ENCODE assay signal across 8 cellular contexts in the genomic region with DNA sequence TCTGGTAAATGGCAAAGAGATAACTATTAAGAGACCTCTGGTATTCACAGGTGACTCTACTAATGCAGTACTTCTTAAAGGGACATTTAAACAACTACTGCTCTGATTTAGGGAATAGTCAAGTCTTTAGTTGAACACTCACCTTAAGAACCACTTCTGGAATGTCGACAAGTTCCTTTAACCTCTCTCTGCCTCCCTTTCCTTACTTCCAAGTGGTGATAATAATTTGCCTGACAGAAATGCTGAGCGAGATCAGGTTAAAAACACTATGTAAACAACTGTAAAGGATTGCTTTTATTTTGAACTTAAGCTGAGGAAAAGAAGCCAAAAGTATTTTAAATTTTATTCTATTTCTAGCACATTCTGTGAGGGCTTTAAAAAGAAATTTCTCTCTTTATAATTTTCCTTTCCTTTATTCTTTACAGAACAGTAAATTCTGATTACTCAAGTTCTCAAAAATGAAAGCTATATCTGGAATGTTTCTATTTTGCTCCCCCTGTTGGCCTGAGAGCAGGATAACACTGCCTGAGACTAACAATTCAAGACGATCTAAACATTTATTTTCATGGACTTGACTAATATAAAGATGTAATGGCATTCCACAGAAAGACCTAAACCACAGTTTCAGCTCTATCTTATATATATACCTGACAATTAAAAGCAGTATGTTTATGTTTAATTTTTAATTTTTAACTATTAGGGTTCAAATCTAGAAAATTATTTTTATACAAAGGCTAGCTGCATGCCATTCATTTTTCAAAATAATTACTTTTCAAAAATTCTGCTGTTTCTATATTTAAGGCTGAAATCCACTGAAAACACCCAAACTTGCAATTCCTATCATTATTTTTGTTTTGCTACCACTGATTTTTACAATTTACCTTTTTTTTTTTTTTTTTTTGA. TPM values are rescaled to one million over a fixed set of nuclear protein-coding genes. Genes with fewer than 3 reads are reported as not detected.
DNase-seq lines count a peak whose midpoint lies in the region; ATAC-seq and TF ChIP-seq lines count a peak whose summit lies in the region.

No MANE protein-coding gene starts in this region.

- intact Hi-C loops in esophagus squamous epithelium (cut with DNase I), result no loop called here

- peaks cover 19% of the 10 kb centered on the region for H3K4me1 Mint-ChIP-seq in activated T-cell treated with anti-CD3 and anti-CD28 coated beads, Interleukin-2, amount 50 U/mL, for 4 hours (ENCODE audit: low read depth)

- H3K36me3 ChIP-seq in SK-N-SH (replicated peaks in 1 of 2; ENCODE audit: control insufficient read depth in 1 of 2, insufficient read depth in 2 of 2, low read length in 1 of 2) (peaks cover 24 to 43% of the 10 kb centered on the region in 2 experiments), esophagus squamous epithelium (peaks cover 8 to 45% (median 11%) of the 10 kb centered on the region in 3 donors), neural cell (ENCODE audit: insufficient read depth, low read length) (no peaks in the 10 kb centered on the region)

- CTCF ChIA-PET in SK-N-SH (lab: Yijun Ruan, JAX), result interaction anchor here (0.6 to 7.3 kb wide), 50 partner anchors 9 to 423 kb away, joined by 3 to 148 read pairs (median 4); partner anchors contain the start of genes CLIP1 and ZCCHC8

- H4K20me1 ChIP-seq in SK-N-SH (ENCODE audit: insufficient read depth) (no peaks in the 10 kb centered on the region), neural cell (ENCODE audit: insufficient read depth) (no peaks in the 10 kb centered on the region)

- H3K79me2 ChIP-seq in SK-N-SH (ENCODE audit: insufficient read depth) (no peaks in the 10 kb centered on the region), neural cell (replicated peaks; ENCODE audit: insufficient read depth, low read length) (no peaks in the 10 kb centered on the region)

- H3K9me2 ChIP-seq in SK-N-SH (no peaks in the 10 kb centered on the region), neural cell (ENCODE audit: insufficient read depth, low read length) (no peaks in the 10 kb centered on the region)

- H3K9me3 Mint-ChIP-seq in activated T-cell treated with anti-CD3 and anti-CD28 coated beads, Interleukin-2, amount 50 U/mL, for 4 hours, result no peaks in the 10 kb centered on the region

- ATAC-seq in activated T-cell treated with anti-CD3 and anti-CD28 coated beads, Interleukin-2, amount 50 U/mL, for 4 hours, result peak; percentile 31 to 47
- no peak for ATAC-seq in GM21786 (IDR thresholded peaks at IDR 0.05; ENCODE audit: unreplicated experiment)

- H3K4me2 ChIP-seq in SK-N-SH, result peak overlapping the region; percentile 25; the same call in 1 of the 2 replicates
- H3K4me2 ChIP-seq in neural cell (ENCODE audit: low read length), result no peak overlapping the region

- POLR2A ChIA-PET in SK-N-SH (lab: Yijun Ruan, JAX), result interaction anchor here (0.6 to 1.2 kb wide), 3 partner anchors 29 to 186 kb away, joined by 3 read pairs; partner anchors contain the start of gene ZCCHC8

- peak overlapping the region; percentile 44 to 71 for H3K27ac ChIP-seq in SK-N-SH (ENCODE audit: low read depth in 2 of 2, low read length in 1 of 2)
- peak overlapping the region; percentile 71 to 83 (median 76) for H3K27ac ChIP-seq in esophagus squamous epithelium
- no peak overlapping the region for H3K27ac ChIP-seq in neural cell (ENCODE audit: low read length)

- H3K36me3 Mint-ChIP-seq in activated T-cell treated with anti-CD3 and anti-CD28 coated beads, Interleukin-2, amount 50 U/mL, for 4 hours (ENCODE audit: insufficient read depth), result peaks cover 30% of the 10 kb centered on the region

- H3K27me3 Mint-ChIP-seq in activated T-cell treated with anti-CD3 and anti-CD28 coated beads, Interleukin-2, amount 50 U/mL, for 4 hours (ENCODE audit: low read depth), result no peaks in the 10 kb centered on the region

- no peak for TF ChIP-seq POLR2A in esophagus squamous epithelium (IDR thresholded peaks at IDR 0.05)

- H3K9me3 ChIP-seq in SK-N-SH (no peaks in the 10 kb centered on the region), esophagus squamous epithelium (no peaks in the 10 kb centered on the region), neural cell (ENCODE audit: low read length) (no peaks in the 10 kb centered on the region)

- H3K27me3 ChIP-seq in SK-N-SH (ENCODE audit: insufficient read depth) (no peaks in the 10 kb centered on the region), esophagus squamous epithelium (no peaks in the 10 kb centered on the region), neural cell (ENCODE audit: insufficient read depth, low read depth, low read length) (no peaks in the 10 kb centered on the region)

- peak; percentile 90 for TF ChIP-seq CTCF in SK-N-SH (IDR thresholded peaks at IDR 0.05)
- peak; percentile 24 to 90 (median 78) for TF ChIP-seq CTCF in esophagus squamous epithelium (IDR thresholded peaks at IDR 0.05)
- TF ChIP-seq CTCF in neural cell (IDR thresholded peaks at IDR 0.05; ENCODE audit: poor library complexity, severe bottlenecking), result peak; percentile 77

- no peak overlapping the region for H3K4me3 Mint-ChIP-seq in activated T-cell treated with anti-CD3 and anti-CD28 coated beads, Interleukin-2, amount 50 U/mL, for 4 hours

- 43% methylated on average over 3 of the region's 3 CpGs for WGBS in SK-N-SH (ENCODE audit: low lambda C conversion rate)
- 37 to 39% methylated on average over 3 of the region's 3 CpGs for WGBS in esophagus squamous epithelium, 2 donors

- H3K9ac ChIP-seq in SK-N-SH (peak overlapping the region; percentile 11; the same call in 1 of the 2 replicates), neural cell (ENCODE audit: low read length) (no peak overlapping the region)

- H3F3A ChIP-seq in SK-N-SH (replicated peaks; ENCODE audit: insufficient read depth), result peaks cover 30% of the 10 kb centered on the region
- no peaks in the 10 kb centered on the region for H3F3A ChIP-seq in neural cell (ENCODE audit: insufficient read depth, low read length, poor library complexity, severe bottlenecking)

- TF ChIP-seq EP300 in SK-N-SH (IDR thresholded peaks at IDR 0.05; ENCODE audit: borderline replicate concordance in 1 of 2, low read depth in 1 of 2, low read length in 1 of 2) (no peak), neural cell (conservative IDR thresholded peaks at IDR 0.05; ENCODE audit: poor library complexity, severe bottlenecking) (no peak)

- no peak overlapping the region for H2AFZ ChIP-seq in SK-N-SH (ENCODE audit: low read depth)
- no peak overlapping the region for H2AFZ ChIP-seq in neural cell (ENCODE audit: low read depth, low read length)

- peak; percentile 75 for TF ChIP-seq RAD21 in SK-N-SH (IDR thresholded peaks at IDR 0.05; ENCODE audit: low read length)
- TF ChIP-seq RAD21 in neural cell (conservative IDR thresholded peaks at IDR 0.05), result peak; percentile 69

- peaks cover 0 to 4% of the 10 kb centered on the region in 2 experiments; a peak in 1 of 4 replicates for H3K4me1 ChIP-seq in SK-N-SH (ENCODE audit: control insufficient read depth in 1 of 2, insufficient read depth in 2 of 2, low read depth in 1 of 2, low read length in 1 of 2)
- peaks cover 4 to 34% (median 4%) of the 10 kb centered on the region in 3 donors for H3K4me1 ChIP-seq in esophagus squamous epithelium

- DNase-seq in activated T-cell treated with anti-CD3 and anti-CD28 coated beads, Interleukin-2, amount 50 U/mL, for 4 hours, result no peak
- DNase-seq in activated T-cell treated with anti-CD3 and anti-CD28 coated beads for 4 hours (no peak), NCI-H1092 (lab: John Stamatoyannopoulos, UW) (peak; percentile 0), SK-N-SH (peak; percentile 58), esophagus squamous epithelium (lab: John Stamatoyannopoulos, UW) (no peak), GOT3 (lab: John Stamatoyannopoulos, UW) (no peak)

- H3K4me3 ChIP-seq in SK-N-SH (ENCODE audit: low read depth in 2 of 2, low read length in 1 of 2), result no peak overlapping the region; a peak in 1 of 4 replicates
- H3K4me3 ChIP-seq in esophagus squamous epithelium, result no peak overlapping the region
- H3K4me3 ChIP-seq in neural cell (ENCODE audit: low read length), result no peak overlapping the region

TF ChIP-seq in SK-N-SH, 30 proteins besides CTCF, POLR2A, EP300 and RAD21 (continues in another document):
- no peak for TF ChIP-seq SIN3A (IDR thresholded peaks at IDR 0.05; ENCODE audit: borderline replicate concordance, low read depth, low read length)

TF ChIP-seq in neural cell, 6 proteins besides CTCF, POLR2A, EP300 and RAD21 (continues in another document):
- no peak for TF ChIP-seq TAF1 (IDR thresholded peaks at IDR 0.05; ENCODE audit: low read depth)

RNA-seq across cellular contexts. Expression of gene ZCCHC8, which starts 29.2 kb away (rescaled TPM):
- total RNA-seq in activated T-cell treated with anti-CD3 and anti-CD28 coated beads, Interleukin-2, amount 50 U/mL, for 4 hours, result 10 to 100 TPM; 27.2 to 33.5 (median 29.7) TPM
- polyA plus RNA-seq in SK-N-SH (2012; rRNA removed) (11.3 and 14.0 TPM in 2 replicates), neural cell (38.3 and 41.5 TPM in 2 replicates)
- 8.6 and 9.9 TPM in 2 replicates for polyA plus RNA-seq in SK-N-SH (2012; cell fraction: cytosol; rRNA removed)
- 23.5 and 37.9 TPM in 2 replicates for polyA plus RNA-seq in SK-N-SH (2012; cell fraction: nucleus; rRNA removed)
- total RNA-seq in esophagus squamous epithelium, result 10 to 100 TPM; 15.6 to 27.7 (median 20.0) TPM
- 47.0 and 48.2 TPM in 2 replicates for polyA minus RNA-seq in neural cell

RNA-seq across cellular contexts. Expression of gene CLIP1, which starts 49.1 kb away (rescaled TPM):
- 10 to 100 TPM; 52.6 to 61.1 (median 53.1) TPM for total RNA-seq in activated T-cell treated with anti-CD3 and anti-CD28 coated beads, Interleukin-2, amount 50 U/mL, for 4 hours
- 33.9 and 48.9 TPM in 2 replicates for polyA plus RNA-seq in SK-N-SH (2012; rRNA removed)
- polyA plus RNA-seq in SK-N-SH (2012; cell fraction: cytosol; rRNA removed), result 31.8 and 32.6 TPM in 2 replicates
- 74.9 and 82.5 TPM in 2 replicates for polyA plus RNA-seq in SK-N-SH (2012; cell fraction: nucleus; rRNA removed)
- 100 to 1,000 TPM in 3 of 4 donors, 10 to 100 TPM in 1; 78.7 to 147 (median 118) TPM for total RNA-seq in esophagus squamous epithelium
- polyA plus RNA-seq in neural cell, result 67.4 and 72.8 TPM in 2 replicates
- polyA minus RNA-seq in neural cell, result 108 and 117 TPM in 2 replicates

RNA-seq across cellular contexts. Expression of gene RSRC2, which starts 55.2 kb away (rescaled TPM):
- total RNA-seq in activated T-cell treated with anti-CD3 and anti-CD28 coated beads, Interleukin-2, amount 50 U/mL, for 4 hours, result 10 to 100 TPM; 84.7 to 97.3 (median 90.7) TPM
- 24.8 and 25.3 TPM in 2 replicates for polyA plus RNA-seq in SK-N-SH (2012; rRNA removed)
- 21.4 and 32.0 TPM in 2 replicates for polyA plus RNA-seq in SK-N-SH (2012; cell fraction: cytosol; rRNA removed)
- 40.3 and 77.6 TPM in 2 replicates for polyA plus RNA-seq in SK-N-SH (2012; cell fraction: nucleus; rRNA removed)
- total RNA-seq in esophagus squamous epithelium, result 10 to 100 TPM; 40.9 to 78.6 (median 63.8) TPM
- polyA plus RNA-seq in neural cell, result 174 and 194 TPM in 2 replicates
- polyA minus RNA-seq in neural cell, result 118 and 138 TPM in 2 replicates

RNA-seq across cellular contexts. Expression of gene KNTC1, which starts 55.5 kb away (rescaled TPM):
- 10 to 100 TPM; 54.7 to 62.7 (median 57.8) TPM for total RNA-seq in activated T-cell treated with anti-CD3 and anti-CD28 coated beads, Interleukin-2, amount 50 U/mL, for 4 hours
- polyA plus RNA-seq in SK-N-SH (2012; rRNA removed) (13.2 and 17.2 TPM in 2 replicates), neural cell (16.2 and 23.2 TPM in 2 replicates)
- polyA plus RNA-seq in SK-N-SH (2012; cell fraction: cytosol; rRNA removed), result 7.9 and 8.3 TPM in 2 replicates
- 59.8 and 86.7 TPM in 2 replicates for polyA plus RNA-seq in SK-N-SH (2012; cell fraction: nucleus; rRNA removed)
- total RNA-seq in esophagus squamous epithelium, result 10 to 100 TPM in 3 of 4 donors, 1 to 10 TPM in 1; 9.0 to 33.7 (median 14.4) TPM
- polyA minus RNA-seq in neural cell, result 22.6 TPM in 2 replicates

Comparison
In these comparisons a context has a peak if more than half of its experiments do, and no peak if none do; other contexts are left out.
1. DNase-seq: peak in NCI-H1092 (single experiment) and SK-N-SH (single experiment); none in activated T-cell treated with anti-CD3 and anti-CD28 coated beads, Interleukin-2, amount 50 U/mL, for 4 hours (single experiment), activated T-cell treated with anti-CD3 and anti-CD28 coated beads for 4 hours (single experiment), esophagus squamous epithelium (single experiment) and GOT3 (single experiment).
2. Peak in every context shown above with its lines, with median percentiles within 50 percentile points of each other: CTCF ChIP-seq.